1 cellular context compared by ENCODE assay signal in genomic region chrX:66074920-66075879, GRCh38.
TF ChIP-seq lines count a peak whose summit lies in the region.

No MANE protein-coding gene starts in this region.

TF ChIP-seq in GM23338, 12 proteins besides CTCF, POLR2A, EP300 and RAD21 (continued from another document):
- no peak for TF ChIP-seq REST (IDR thresholded peaks at IDR 0.05; ENCODE audit: unreplicated experiment)
- TF ChIP-seq EZH2phosphoT487 (IDR thresholded peaks at IDR 0.05; ENCODE audit: unreplicated experiment), result no peak
